26 cellular contexts compared by ENCODE assay signal in genomic region chr11:83408946-83409345, GRCh38.
"Had no signal": no experiment of that assay in that cellular context is flagged by ENCODE, and none has a peak within 500 bp of the region (broad histone marks: within the 10 kb centered on the region; RNA-seq: fewer than 3 reads in every experiment).

No MANE protein-coding gene starts in this region.

- H3K27ac Mint-ChIP-seq: activated B cell treated with CpG ODN at 0.5 μM for 24 hours; activated CD8-positive, alpha-beta T cell treated with anti-CD3 and anti-CD28 coated beads for 36 hours; activated naive CD8-positive, alpha-beta T cell; activated T-helper 17 cell treated with anti-CD3 and anti-CD28 coated beads, Interleukin-2, amount 50 U/mL, for 72 hours; effector memory CD8-positive, alpha-beta T cell had no signal

- H3K27me3 ChIP-seq: gastrocnemius medialis, heart left ventricle had no signal

- H3K9me3 Mint-ChIP-seq: activated CD8-positive, alpha-beta T cell treated with anti-CD3 and anti-CD28 coated beads for 36 hours; activated T-cell treated with anti-CD3 and anti-CD28 coated beads, Interleukin-2, amount 50 U/mL, for 4 hours; effector memory CD8-positive, alpha-beta T cell had no signal

- H3K4me1 Mint-ChIP-seq: activated B cell treated with CpG ODN at 0.5 μM for 24 hours; activated T-helper 17 cell treated with anti-CD3 and anti-CD28 coated beads, Interleukin-2, amount 50 U/mL, for 72 hours had no signal

- DNase-seq: activated B cell treated with CpG ODN at 0.5 μM for 24 hours; activated CD4-positive, alpha-beta T cell treated with anti-CD3 and anti-CD28 coated beads for 48 hours; activated CD4-positive, alpha-beta T cell treated with anti-CD3 and anti-CD28 coated beads, Interleukin-2, amount 50 U/mL, for 1 hour; activated CD4-positive, alpha-beta T cell treated with anti-CD3 and anti-CD28 coated beads, Interleukin-2, amount 50 U/mL, for 48 hours; activated CD8-positive, alpha-beta memory T cell treated with anti-CD3 and anti-CD28 coated beads for 24 hours; activated CD8-positive, alpha-beta T cell treated with anti-CD3 and anti-CD28 coated beads for 36 hours; activated effector memory CD4-positive, alpha-beta T cell treated with Interleukin-2 at 50 U/mL for 16 hours; activated gamma-delta T cell treated with Interleukin-2 at 50 U/mL for 16 hours; activated naive CD4-positive, alpha-beta T cell treated with anti-CD3 and anti-CD28 coated beads, Interleukin-2, amount 50 U/mL, for 16 hours; activated naive CD4-positive, alpha-beta T cell treated with Interleukin-2 at 50 U/mL for 16 hours; activated T-cell treated with anti-CD3 and anti-CD28 coated beads, Interleukin-2, amount 50 U/mL, for 4 hours; amniotic stem cell; anterior cingulate cortex; caudate nucleus; cortex of kidney; dermis blood vessel endothelial cell; effector CD4-positive, alpha-beta T cell; effector memory CD8-positive, alpha-beta T cell; foreskin fibroblast; gastrocnemius medialis; glutamatergic neuron; heart left ventricle; T-helper 2 cell; WERI-Rb-1 had no signal

- H3K4me3 Mint-ChIP-seq: activated B cell treated with CpG ODN at 0.5 μM for 24 hours; activated CD8-positive, alpha-beta T cell treated with anti-CD3 and anti-CD28 coated beads for 36 hours; activated naive CD8-positive, alpha-beta T cell; activated T-cell treated with anti-CD3 and anti-CD28 coated beads, Interleukin-2, amount 50 U/mL, for 4 hours; activated T-helper 17 cell treated with anti-CD3 and anti-CD28 coated beads, Interleukin-2, amount 50 U/mL, for 72 hours; effector memory CD8-positive, alpha-beta T cell had no signal

- H3K27ac ChIP-seq: heart left ventricle, WERI-Rb-1 had no signal

- H3K4me3 ChIP-seq: gastrocnemius medialis, heart left ventricle had no signal

- H3K36me3 ChIP-seq: gastrocnemius medialis, heart left ventricle, WERI-Rb-1 had no signal

- H3K27me3 Mint-ChIP-seq: activated naive CD8-positive, alpha-beta T cell; activated T-helper 17 cell treated with anti-CD3 and anti-CD28 coated beads, Interleukin-2, amount 50 U/mL, for 72 hours; effector memory CD8-positive, alpha-beta T cell had no signal

- H3K9me3 ChIP-seq: gastrocnemius medialis had no signal
